Comparison of ENCODE assay signal across 18 cellular contexts in genomic region chr16:81589975-81590650, GRCh38.
DNase-seq lines count a peak whose midpoint lies in the region; ATAC-seq, FAIRE-seq and TF ChIP-seq lines count a peak whose summit lies in the region.
"Had no signal": no experiment of that assay in that cellular context is flagged by ENCODE, and none has a peak within 500 bp of the region (broad histone marks: within the 10 kb centered on the region; RNA-seq: fewer than 3 reads in every experiment).

No MANE protein-coding gene starts in this region.

- no peak overlapping the region for H2AFZ ChIP-seq in H9 (ENCODE audit: low read length)
- no peak overlapping the region for H2AFZ ChIP-seq in trophoblast cell (ENCODE audit: insufficient read depth, low read length, poor library complexity)

- H3K23ac ChIP-seq in H9 (ENCODE audit: insufficient read length, low read depth, low read length) (no peak overlapping the region), trophoblast cell (ENCODE audit: low read length) (no peak overlapping the region)

- ATAC-seq in A549 (no peak), psoas muscle (no peak)
- no peak for ATAC-seq in activated naive CD8-positive, alpha-beta T cell treated with anti-CD3 and anti-CD28 coated beads, Interleukin-2, amount 50 U/mL, for 24 hours
- ATAC-seq: HCT116 had no signal

- H2BK120ac ChIP-seq in H9 (ENCODE audit: low read depth, low read length, poor library complexity, severe bottlenecking) (no peak overlapping the region), trophoblast cell (ENCODE audit: insufficient read depth, low read length, poor library complexity) (no peak overlapping the region)

- CTCF ChIA-PET in A549 (lab: Yijun Ruan, JAX), result no interaction called here

- H3K79me1 ChIP-seq in H9 (ENCODE audit: insufficient read depth, low read depth, low read length, poor library complexity, severe bottlenecking) (peaks cover 6% of the 10 kb centered on the region), trophoblast cell (ENCODE audit: low read length) (peaks cover 26% of the 10 kb centered on the region)

- 80% methylated on average over 13 of the region's 13 CpGs for WGBS in A549 (ENCODE audit: missing lambda C conversion rate)
- 100% methylated on average over 1 of the region's 13 CpGs for WGBS in H9 (ENCODE audit: extremely low coverage, insufficient read length, low lambda C conversion rate)
- WGBS in trophoblast cell (ENCODE audit: extremely low coverage, insufficient coverage, insufficient read length), result 100% methylated on average over 3 of the region's 13 CpGs
- 73 to 77% (median 77%) methylated on average over 12 to 13 of the region's 13 CpGs for WGBS in psoas muscle, 3 donors

- H3K4ac ChIP-seq in H9 (ENCODE audit: low read depth, low read length), result no peak overlapping the region
- H3K4ac ChIP-seq in trophoblast cell (ENCODE audit: low read depth, low read length), result peak overlapping the region; percentile 0

- H3K36me3 ChIP-seq in trophoblast cell (ENCODE audit: control insufficient read depth in 1 of 2, insufficient read depth in 2 of 2, low read length in 2 of 2) (peaks cover 2 to 9% of the 10 kb centered on the region in 2 experiments), psoas muscle (ENCODE audit: insufficient read depth in 1 of 2, low read depth in 1 of 2) (no peaks in the 10 kb centered on the region)

- TF ChIP-seq CTCF in A549 (IDR thresholded peaks at IDR 0.05), result no peak
- no peak for TF ChIP-seq CTCF in H9 (conservative IDR thresholded peaks at IDR 0.05)
- TF ChIP-seq CTCF in endothelial cell (IDR thresholded peaks at IDR 0.05; ENCODE audit: unreplicated experiment), result no peak
- TF ChIP-seq CTCF in psoas muscle (IDR thresholded peaks at IDR 0.05), result no peak

- H2BK15ac ChIP-seq in H9 (ENCODE audit: low read depth, low read length), result no peak overlapping the region

- no peak for TF ChIP-seq POLR2A in A549 (IDR thresholded peaks at IDR 0.05; ENCODE audit: low read length)

- H3K4me3 Mint-ChIP-seq in H9, result no peak overlapping the region
- H3K4me3 Mint-ChIP-seq in endothelial cell (ENCODE audit: unreplicated experiment), result peak overlapping the region; percentile 67
- H3K4me3 Mint-ChIP-seq in activated naive CD8-positive, alpha-beta T cell treated with anti-CD3 and anti-CD28 coated beads, Interleukin-2, amount 50 U/mL, for 24 hours, result no peak overlapping the region
- H3K4me3 Mint-ChIP-seq: B cell; CD4-positive, alpha-beta memory T cell; IgD-negative memory B cell had no signal

- POLR2A ChIA-PET in A549 (lab: Yijun Ruan, JAX), result no interaction called here

- no peaks in the 10 kb centered on the region for H4K20me1 ChIP-seq in H9 (ENCODE audit: control insufficient read depth, insufficient read depth, insufficient read length)

- H3K27me3 Mint-ChIP-seq in H9 (ENCODE audit: low read depth) (no peaks in the 10 kb centered on the region), endothelial cell (ENCODE audit: unreplicated experiment) (peaks cover 14% of the 10 kb centered on the region)
- H3K27me3 Mint-ChIP-seq in activated naive CD8-positive, alpha-beta T cell treated with anti-CD3 and anti-CD28 coated beads, Interleukin-2, amount 50 U/mL, for 24 hours, result no peaks in the 10 kb centered on the region
- H3K27me3 Mint-ChIP-seq: B cell; CD4-positive, alpha-beta memory T cell; IgD-negative memory B cell had no signal

- H3K27ac Mint-ChIP-seq in H9, result peak overlapping the region in 2 of 3 experiments; percentile 32 to 54; a peak in 1 of 7 replicates
- no peak overlapping the region for H3K27ac Mint-ChIP-seq in endothelial cell (ENCODE audit: unreplicated experiment)
- H3K27ac Mint-ChIP-seq in activated naive CD8-positive, alpha-beta T cell treated with anti-CD3 and anti-CD28 coated beads, Interleukin-2, amount 50 U/mL, for 24 hours, result no peak overlapping the region
- H3K27ac Mint-ChIP-seq: B cell, IgD-negative memory B cell had no signal

- no peak overlapping the region for H3K9ac ChIP-seq in H9 (ENCODE audit: extremely low read depth, insufficient read length, low read length)
- H3K9ac ChIP-seq in trophoblast cell (ENCODE audit: low read length), result no peak overlapping the region

- H3K4me1 Mint-ChIP-seq in H9 (peaks cover 28 to 30% of the 10 kb centered on the region in 2 experiments), endothelial cell (ENCODE audit: unreplicated experiment) (peaks cover 35% of the 10 kb centered on the region)
- H3K4me1 Mint-ChIP-seq in activated naive CD8-positive, alpha-beta T cell treated with anti-CD3 and anti-CD28 coated beads, Interleukin-2, amount 50 U/mL, for 24 hours, result peaks cover 1% of the 10 kb centered on the region

- no peak for FAIRE-seq in A549 (lab: Jason Lieb, UNC)
- FAIRE-seq: D721Med, G401.6, GM12892 had no signal

- H3K9me3 Mint-ChIP-seq in H9, result no peaks in the 10 kb centered on the region; a peak in 2 of 5 replicates
- no peaks in the 10 kb centered on the region for H3K9me3 Mint-ChIP-seq in endothelial cell (ENCODE audit: unreplicated experiment)
- no peaks in the 10 kb centered on the region for H3K9me3 Mint-ChIP-seq in activated naive CD8-positive, alpha-beta T cell treated with anti-CD3 and anti-CD28 coated beads, Interleukin-2, amount 50 U/mL, for 24 hours
- H3K9me3 Mint-ChIP-seq: CD4-positive, alpha-beta memory T cell; IgD-negative memory B cell had no signal

- TF ChIP-seq RAD21 in A549 (conservative IDR thresholded peaks at IDR 0.05 in 1 of 2, IDR thresholded peaks at IDR 0.05 in 1 of 2), result no peak

- H3K9me3 ChIP-seq in A549 (no peaks in the 10 kb centered on the region), H9 (ENCODE audit: control insufficient read depth, low read depth, low read length) (no peaks in the 10 kb centered on the region), trophoblast cell (ENCODE audit: insufficient read depth, low read depth, low read length) (no peaks in the 10 kb centered on the region), psoas muscle (no peaks in the 10 kb centered on the region)

- no peak for DNase-seq in A549 (ENCODE audit: low read depth in 1 of 2, low spot score in 1 of 2)
- DNase-seq in H9, result no peak
- DNase-seq in endothelial cell (ENCODE audit: low spot score), result no peak
- DNase-seq in trophoblast cell, result no peak
- DNase-seq in activated naive CD8-positive, alpha-beta T cell treated with anti-CD3 and anti-CD28 coated beads, Interleukin-2, amount 50 U/mL, for 24 hours, result no peak
- no peak for DNase-seq in psoas muscle
- DNase-seq in head of caudate nucleus, result no peak
- DNase-seq: C1 segment of cervical spinal cord; CD4-positive, alpha-beta memory T cell; DMS153; DMS79 treated with DMSO at 0.1 percent for 48 hours; EL had no signal

- H3K27ac ChIP-seq in A549 (peak overlapping the region; percentile 6 to 18; a peak in 1 of 6 replicates), H9 (ENCODE audit: insufficient read length, low read depth, low read length) (no peak overlapping the region), trophoblast cell (ENCODE audit: low read depth, low read length) (no peak overlapping the region), psoas muscle (no peak overlapping the region)

- no peak overlapping the region for H3K56ac ChIP-seq in H9 (ENCODE audit: insufficient read length, low read depth, low read length)

- no peak overlapping the region for H3K4me3 ChIP-seq in A549
- no peak overlapping the region for H3K4me3 ChIP-seq in trophoblast cell (ENCODE audit: low read depth, low read length)
- H3K4me3 ChIP-seq in psoas muscle, result no peak overlapping the region

- H3K4me1 ChIP-seq in A549 (peaks cover 43% of the 10 kb centered on the region), H9 (ENCODE audit: insufficient read depth, low read length) (peaks cover 6% of the 10 kb centered on the region; the same call in 1 of the 2 replicates), trophoblast cell (ENCODE audit: control insufficient read depth in 1 of 2, insufficient read depth in 2 of 2, low read length in 2 of 2) (peaks cover 34 to 41% of the 10 kb centered on the region in 2 experiments), psoas muscle (no peaks in the 10 kb centered on the region)

- H4K5ac ChIP-seq in H9 (ENCODE audit: insufficient read length, low read depth, low read length), result no peak overlapping the region

- H3K27me3 ChIP-seq in H9 (ENCODE audit: insufficient read depth, low read length) (no peaks in the 10 kb centered on the region), trophoblast cell (ENCODE audit: insufficient read depth, low read length) (no peaks in the 10 kb centered on the region), psoas muscle (ENCODE audit: insufficient read depth in 3 of 3, low read length in 2 of 3) (no peaks in the 10 kb centered on the region)

- peaks cover 8% of the 10 kb centered on the region; the same call in 1 of the 2 replicates for H3K79me2 ChIP-seq in H9 (ENCODE audit: insufficient read depth, low read length)
- peaks cover 9% of the 10 kb centered on the region for H3K79me2 ChIP-seq in trophoblast cell (ENCODE audit: control insufficient read depth, insufficient read depth, low read length, poor library complexity)

- H3K36me3 Mint-ChIP-seq in H9 (ENCODE audit: insufficient read depth in 1 of 3, low read depth in 3 of 3), result peaks cover 0 to 2% (median 0%) of the 10 kb centered on the region in 3 experiments; a peak in 2 of 7 replicates
- peaks cover 6% of the 10 kb centered on the region for H3K36me3 Mint-ChIP-seq in endothelial cell (ENCODE audit: low read depth, unreplicated experiment)
- peaks cover 3% of the 10 kb centered on the region for H3K36me3 Mint-ChIP-seq in activated naive CD8-positive, alpha-beta T cell treated with anti-CD3 and anti-CD28 coated beads, Interleukin-2, amount 50 U/mL, for 24 hours (ENCODE audit: low read depth)
- H3K36me3 Mint-ChIP-seq: IgD-negative memory B cell had no signal

- H4K8ac ChIP-seq in H9 (replicated peaks; ENCODE audit: insufficient read length, low read depth, low read length), result no peak overlapping the region
- H4K8ac ChIP-seq in trophoblast cell (ENCODE audit: low read depth, low read length), result no peak overlapping the region

- no peak overlapping the region for H4K91ac ChIP-seq in H9 (ENCODE audit: insufficient read length, low read depth, low read length)
- no peak overlapping the region for H4K91ac ChIP-seq in trophoblast cell (ENCODE audit: low read depth, low read length)

- H2BK12ac ChIP-seq in H9 (ENCODE audit: insufficient read length, low read depth, low read length) (no peak overlapping the region), trophoblast cell (ENCODE audit: low read length) (no peak overlapping the region)

- no peak overlapping the region for H2BK5ac ChIP-seq in H9 (ENCODE audit: insufficient read length, low read length)
- H2BK5ac ChIP-seq in trophoblast cell (ENCODE audit: low read depth, low read length, poor library complexity), result no peak overlapping the region

- H2BK20ac ChIP-seq in H9 (ENCODE audit: low read depth, low read length, poor library complexity, severe bottlenecking), result no peak overlapping the region

- H3K14ac ChIP-seq in H9 (ENCODE audit: insufficient read depth, low read length), result no peak overlapping the region
- no peak overlapping the region for H3K14ac ChIP-seq in trophoblast cell (ENCODE audit: low read length)

- H3K18ac ChIP-seq in H9 (ENCODE audit: insufficient read length, low read depth, low read length), result no peak overlapping the region
- peak overlapping the region; percentile 38 for H3K18ac ChIP-seq in trophoblast cell (ENCODE audit: low read length)

- H3K23me2 ChIP-seq in H9 (ENCODE audit: insufficient read length, low read depth, low read length, poor library complexity, severe bottlenecking), result no peaks in the 10 kb centered on the region

- intact Hi-C loops in psoas muscle (cut with DNase I), result no loop called here
- intact Hi-C loops in head of caudate nucleus (cut with DNase I), result no loop called here

- H4K12ac ChIP-seq in trophoblast cell (ENCODE audit: low read depth, low read length), result no peak overlapping the region

- TF ChIP-seq EP300 in A549 (IDR thresholded peaks at IDR 0.05), result no peak

- H2AK5ac ChIP-seq in H9 (ENCODE audit: insufficient read length, low read length), result no peak overlapping the region
- H2AK5ac ChIP-seq in trophoblast cell (ENCODE audit: low read length), result no peak overlapping the region

- H3K4me2 ChIP-seq in A549 (no peak overlapping the region), H9 (ENCODE audit: insufficient read depth, insufficient read length, low read length) (no peak overlapping the region), trophoblast cell (ENCODE audit: low read length) (no peak overlapping the region)

- H3T11ph ChIP-seq in H9 (ENCODE audit: low read length), result no peak overlapping the region

Comparison
In these comparisons a context has a peak if more than half of its experiments do, and no peak if none do; other contexts are left out.
1. H3K27ac ChIP-seq: peak in A549 (2 of 2); none in H9 (single experiment), trophoblast cell (single experiment) and psoas muscle (single experiment).
2. H3K27ac Mint-ChIP-seq: peak in H9 (2 of 3); none in endothelial cell (single experiment) and activated naive CD8-positive, alpha-beta T cell treated with anti-CD3 and anti-CD28 coated beads, Interleukin-2, amount 50 U/mL, for 24 hours (single experiment).